9 cellular contexts compared by ENCODE assay signal in genomic region chr1:21914880-21915640, GRCh38.
DNase-seq lines count a peak whose midpoint lies in the region; ATAC-seq, FAIRE-seq and TF ChIP-seq lines count a peak whose summit lies in the region.
"Had no signal": no experiment of that assay in that cellular context is flagged by ENCODE, and none has a peak within 500 bp of the region (broad histone marks: within the 10 kb centered on the region; RNA-seq: fewer than 3 reads in every experiment).

No MANE protein-coding gene starts in this region.

- no peak overlapping the region for H2AFZ ChIP-seq in ACC112 (ENCODE audit: low read length, unreplicated experiment)

- H3K27me3 ChIP-seq in ACC112 (ENCODE audit: insufficient read depth, low read length) (no peaks in the 10 kb centered on the region), muscle layer of duodenum (ENCODE audit: low read depth, low read length) (no peaks in the 10 kb centered on the region), WERI-Rb-1 (ENCODE audit: insufficient read depth, low read depth, severe bottlenecking) (no peaks in the 10 kb centered on the region)

- peak overlapping the region; percentile 48; the same call in 1 of the 2 replicates for H3K27ac ChIP-seq in ACC112 (ENCODE audit: low read depth, low read length)
- H3K27ac ChIP-seq in coronary artery: peak overlapping the region; percentile 96 to 98
- peak overlapping the region; percentile 86 for H3K27ac ChIP-seq in muscle layer of duodenum (ENCODE audit: low read length)
- H3K27ac ChIP-seq in WERI-Rb-1: no peak overlapping the region

- H3K4me3 ChIP-seq in ACC112 (ENCODE audit: low read depth, low read length) (no peak overlapping the region), coronary artery (peak overlapping the region; percentile 20), muscle layer of duodenum (ENCODE audit: low read depth in 1 of 2, low read length in 2 of 2) (no peak overlapping the region), WERI-Rb-1 (ENCODE audit: low read depth, low read length) (no peak overlapping the region)

- H3K79me2 ChIP-seq in ACC112 (ENCODE audit: control insufficient read depth, insufficient read depth, low read length, unreplicated experiment): peaks cover 54% of the 10 kb centered on the region

- DNase-seq in NCI-H1694 (lab: John Stamatoyannopoulos, UW) (peak; percentile 27), coronary artery (ENCODE audit: low spot score) (no peak), WERI-Rb-1 (no peak), RCC 7860 (ENCODE audit: low spot score) (no peak), NCI-H524 (lab: John Stamatoyannopoulos, UW) (no peak)

- H3K9me3 ChIP-seq in muscle layer of duodenum (ENCODE audit: control insufficient read depth in 1 of 2, low read length in 2 of 2): no peaks in the 10 kb centered on the region
- H3K9me3 ChIP-seq in WERI-Rb-1 (ENCODE audit: severe bottlenecking): no peaks in the 10 kb centered on the region

- no peak for ATAC-seq in GM19328 (IDR thresholded peaks at IDR 0.05; ENCODE audit: unreplicated experiment)

- H3K4me1 ChIP-seq in ACC112 (ENCODE audit: control insufficient read depth, insufficient read depth, low read length, unreplicated experiment) (peaks cover 61% of the 10 kb centered on the region), muscle layer of duodenum (ENCODE audit: control insufficient read depth in 1 of 2, insufficient read depth in 2 of 2, low read length in 2 of 2) (peaks cover 44 to 74% of the 10 kb centered on the region in 2 donors)

- no peak for FAIRE-seq in RCC 7860 (lab: Jason Lieb, UNC)
- FAIRE-seq: HTR-8/SVneo had no signal

- H3K36me3 ChIP-seq in ACC112 (ENCODE audit: insufficient read depth, low read length): peaks cover 5% of the 10 kb centered on the region; the same call in 1 of the 2 replicates
- H3K36me3 ChIP-seq in muscle layer of duodenum (ENCODE audit: control insufficient read depth in 1 of 2, insufficient read depth in 2 of 2, low read length in 2 of 2): peaks cover 0 to 5% of the 10 kb centered on the region in 2 donors
- no peaks in the 10 kb centered on the region for H3K36me3 ChIP-seq in WERI-Rb-1

- TF ChIP-seq CTCF in coronary artery (IDR thresholded peaks at IDR 0.05): no peak
- TF ChIP-seq CTCF in WERI-Rb-1 (IDR thresholded peaks at IDR 0.05; ENCODE audit: low read depth, low read length): no peak
